In genomic region chr1:151539321-151540020, GRCh38 we compare ENCODE assay signal across 8 cellular contexts. TPM values are rescaled to one million over a fixed set of nuclear protein-coding genes. Genes with fewer than 3 reads are reported as not detected.
A peak's percentile ranks its signal among the peaks of the same experiment; 100 is the strongest.
DNase-seq lines count a peak whose midpoint lies in the region; ATAC-seq, FAIRE-seq and TF ChIP-seq lines count a peak whose summit lies in the region.

No MANE protein-coding gene starts in this region.

- no peak for TF ChIP-seq CTCF in A673 (conservative IDR thresholded peaks at IDR 0.05; ENCODE audit: low read depth, low read length)
- TF ChIP-seq CTCF in lower leg skin (IDR thresholded peaks at IDR 0.05), result no peak

- peak overlapping the region in 1 of 2 donors; percentile 47 for H3K9ac ChIP-seq in stomach smooth muscle (ENCODE audit: low read length in 2 of 2)

- ATAC-seq in HG02885 (IDR thresholded peaks at IDR 0.05; ENCODE audit: poor library complexity, unreplicated experiment), result peak; percentile 47

- H3K4me1 ChIP-seq in A673 (ENCODE audit: insufficient read depth, low read length, poor library complexity, severe bottlenecking) (peaks cover 27% of the 10 kb centered on the region), ectodermal cell (ENCODE audit: control insufficient read depth, insufficient read depth, low read length) (peaks cover 14% of the 10 kb centered on the region), stomach smooth muscle (ENCODE audit: control insufficient read depth, insufficient read depth, low read length) (peaks cover 28% of the 10 kb centered on the region)

- no peaks in the 10 kb centered on the region for H3K9me3 ChIP-seq in A673 (ENCODE audit: low read depth, low read length, poor library complexity, severe bottlenecking)
- no peaks in the 10 kb centered on the region for H3K9me3 ChIP-seq in ectodermal cell (ENCODE audit: control insufficient read depth, low read length)
- no peaks in the 10 kb centered on the region for H3K9me3 ChIP-seq in stomach smooth muscle (ENCODE audit: control insufficient read depth in 2 of 2, low read length in 2 of 2)

- H3K4me3 ChIP-seq in A673 (ENCODE audit: low read depth, low read length, poor library complexity, severe bottlenecking), result peak overlapping the region; percentile 58
- H3K4me3 ChIP-seq in ectodermal cell (ENCODE audit: insufficient read depth, low read depth, low read length), result peak overlapping the region; percentile 68
- H3K4me3 ChIP-seq in lower leg skin (ENCODE audit: low read depth, poor library complexity, severe bottlenecking), result no peak overlapping the region
- peak overlapping the region; percentile 75 to 92 for H3K4me3 ChIP-seq in stomach smooth muscle (ENCODE audit: low read length in 2 of 2)

- H3K27me3 Mint-ChIP-seq in T-helper 1 cell treated with Interleukin-12 subunit alpha and Interleukin-12 subunit beta and Interleukin-4 antibody, amounts not matched to agents 30 μg/mL and 1 μg/mL, for 36 hours (ENCODE audit: low read depth), result peaks cover 6% of the 10 kb centered on the region

- no peak overlapping the region for H3K27ac Mint-ChIP-seq in T-helper 1 cell treated with Interleukin-12 subunit alpha and Interleukin-12 subunit beta and Interleukin-4 antibody, amounts not matched to agents 30 μg/mL and 1 μg/mL, for 36 hours

- FAIRE-seq in GM12891 (lab: Jason Lieb, UNC), result no peak

- no TSS peak for BruUV-seq in A673 (replicated peaks; lab: Mats Ljungman, UMichigan)

- H3K36me3 Mint-ChIP-seq in T-helper 1 cell treated with Interleukin-12 subunit alpha and Interleukin-12 subunit beta and Interleukin-4 antibody, amounts not matched to agents 30 μg/mL and 1 μg/mL, for 36 hours (ENCODE audit: low read depth), result no peaks in the 10 kb centered on the region

- intact Hi-C loops in A673 (cut with micrococcal nuclease; ENCODE audit: unreplicated experiment), result no loop called here
- intact Hi-C loops in lower leg skin (cut with DNase I; ENCODE audit: low total_unique reads), result loop anchor here (10.0 kb wide), 1 partner anchor 295 kb away; the partner anchor contains the start of genes C2CD4D and RORC

- peak overlapping the region; percentile 90 for H3K4me3 Mint-ChIP-seq in T-helper 1 cell treated with Interleukin-12 subunit alpha and Interleukin-12 subunit beta and Interleukin-4 antibody, amounts not matched to agents 30 μg/mL and 1 μg/mL, for 36 hours

- 62% methylated on average over 7 of the region's 7 CpGs for WGBS in ectodermal cell, 2 experiments
- WGBS in lower leg skin, 2 donors, result 16 to 18% methylated on average over 5 to 7 of the region's 7 CpGs

- H3K27ac ChIP-seq in A673 (ENCODE audit: low read depth, low read length, poor library complexity, severe bottlenecking), result peak overlapping the region; percentile 76
- no peak overlapping the region for H3K27ac ChIP-seq in ectodermal cell (ENCODE audit: insufficient read depth, low read depth, low read length, poor library complexity, severe bottlenecking)
- H3K27ac ChIP-seq in stomach smooth muscle (ENCODE audit: low read length), result peak overlapping the region; percentile 69

- POLR2A ChIA-PET in A673 (lab: Charles Lee; ENCODE audit: low non-redundant PET), result interaction anchor here (0.6 kb wide), 1 partner anchor 16 kb away, joined by 6 read pairs; no protein-coding TSS in a partner anchor

- no peak for TF ChIP-seq POLR2A in GM12891 (IDR thresholded peaks at IDR 0.05; ENCODE audit: low read depth, low read length)
- TF ChIP-seq POLR2A in lower leg skin (IDR thresholded peaks at IDR 0.05), result no peak

- CTCF ChIA-PET in A673 (lab: Charles Lee), result no interaction called here

- DNase-seq in A673 (ENCODE audit: low spot score), result peak; percentile 77
- DNase-seq in GM12891 (ENCODE audit: insufficient read length, low spot score), result peak; percentile 37
- peak; percentile 68 for DNase-seq in NCI-H1436 treated with DMSO at 0.1 percent for 48 hours (lab: John Stamatoyannopoulos, UW)
- peak; percentile 77 to 93 for DNase-seq in lower leg skin (ENCODE audit: low spot score in 2 of 2)

- no peaks in the 10 kb centered on the region for H3K36me3 ChIP-seq in A673 (ENCODE audit: insufficient read depth, low read length, poor library complexity, severe bottlenecking)
- H3K36me3 ChIP-seq in ectodermal cell (ENCODE audit: control insufficient read depth, insufficient read depth, low read length), result no peaks in the 10 kb centered on the region
- H3K36me3 ChIP-seq in stomach smooth muscle (ENCODE audit: control insufficient read depth in 2 of 2, insufficient read depth in 2 of 2, low read length in 2 of 2), result no peaks in the 10 kb centered on the region

- H3K9me3 Mint-ChIP-seq in T-helper 1 cell treated with Interleukin-12 subunit alpha and Interleukin-12 subunit beta and Interleukin-4 antibody, amounts not matched to agents 30 μg/mL and 1 μg/mL, for 36 hours, result no peaks in the 10 kb centered on the region

- H3K27me3 ChIP-seq in A673 (replicated peaks; ENCODE audit: insufficient read depth, low read depth, low read length, poor library complexity) (no peaks in the 10 kb centered on the region), ectodermal cell (ENCODE audit: control insufficient read depth, insufficient read depth, low read length, poor library complexity, severe bottlenecking) (no peaks in the 10 kb centered on the region), stomach smooth muscle (ENCODE audit: control insufficient read depth in 1 of 2, insufficient read depth in 2 of 2, low read length in 2 of 2) (no peaks in the 10 kb centered on the region)

- peaks cover 21% of the 10 kb centered on the region for H3K4me1 Mint-ChIP-seq in T-helper 1 cell treated with Interleukin-12 subunit alpha and Interleukin-12 subunit beta and Interleukin-4 antibody, amounts not matched to agents 30 μg/mL and 1 μg/mL, for 36 hours (ENCODE audit: low read depth)

TF ChIP-seq in GM12891, 5 proteins besides CTCF, POLR2A, EP300 and RAD21:
- TF ChIP-seq POU2F2 (IDR thresholded peaks at IDR 0.05; ENCODE audit: low read depth, low read length), result no peak
- no peak for TF ChIP-seq SPI1 (IDR thresholded peaks at IDR 0.05; ENCODE audit: low read depth, low read length)
- no peak for TF ChIP-seq PAX5 (IDR thresholded peaks at IDR 0.05; ENCODE audit: insufficient read depth, low read length, severe bottlenecking)
- TF ChIP-seq POLR2AphosphoS5 (IDR thresholded peaks at IDR 0.05; ENCODE audit: low read depth, low read length), result no peak
- TF ChIP-seq TAF1 (IDR thresholded peaks at IDR 0.05; ENCODE audit: low read depth, low read length), result no peak
TF ChIP-seq in GM12891: peak in this region for 0.

RNA-seq across cellular contexts. Expression of gene TUFT1, which starts 0.6 kb away (rescaled TPM):
- 2.6 and 4.4 TPM in 2 replicates for total RNA-seq in A673 (2021)
- polyA plus RNA-seq in GM12891 (2012; ENCODE audit: low read depth, missing spikeins), result 0.35 TPM
- polyA plus RNA-seq in ectodermal cell (2013, experiment 1 of 4), result 15.7 TPM
- polyA plus RNA-seq in ectodermal cell (2013, experiment 2 of 4), result 12.1 TPM
- 9.7 TPM for polyA plus RNA-seq in ectodermal cell (2013, experiment 3 of 4)
- polyA plus RNA-seq in ectodermal cell (2013, experiment 4 of 4), result 10.0 TPM
- 100 to 1,000 TPM; 140 to 186 (median 161) TPM for total RNA-seq in lower leg skin

RNA-seq across cellular contexts. Expression of gene CGN, which starts 28.3 kb away (rescaled TPM):
- total RNA-seq in A673 (2021), result 2.6 and 4.1 TPM in 2 replicates
- polyA plus RNA-seq in GM12891 (2012; ENCODE audit: low read depth, missing spikeins), result 1.1 TPM
- polyA plus RNA-seq in ectodermal cell (2013, experiment 1 of 4), result 21.6 TPM
- polyA plus RNA-seq in ectodermal cell (2013, experiment 2 of 4), result 22.3 TPM
- polyA plus RNA-seq in ectodermal cell (2013, experiment 3 of 4), result 9.8 TPM
- 13.0 TPM for polyA plus RNA-seq in ectodermal cell (2013, experiment 4 of 4)
- total RNA-seq in lower leg skin, result 10 to 100 TPM; 33.6 to 71.0 (median 44.6) TPM

Comparison
In these comparisons a context has a peak if more than half of its experiments do, and no peak if none do; other contexts are left out.
1. RNA of gene TUFT1, which starts 0.6 kb away (total RNA-seq): 140 to 186 TPM in lower leg skin; 2.6 to 4.4 TPM in A673; every median in the first group is over 10 times any median in the second.
2. Peak in every context shown above with its lines, with median percentiles within 50 percentile points of each other: DNase-seq.